8 cellular contexts compared by ENCODE assay signal in genomic region chr2:95165371-95166064, GRCh38. TPM values are rescaled to one million over a fixed set of nuclear protein-coding genes. Genes with fewer than 3 reads are reported as not detected.
DNase-seq lines count a peak whose midpoint lies in the region; ATAC-seq, FAIRE-seq and TF ChIP-seq lines count a peak whose summit lies in the region.

ZNF2 (plus strand) TSS chr2:95165809; CDS start chr2:95176227, 10,418 bp downstream.

- H2AFZ ChIP-seq in H1 (ENCODE audit: low read length), result peak within 1 kb of the TSS; percentile 100

- H3K9ac ChIP-seq in H1 (replicated peaks in 1 of 4; ENCODE audit: extremely low read depth in 1 of 4, low read depth in 3 of 4, low read length in 3 of 4), result peak within 1 kb of the TSS; percentile 73 to 97 (median 92)

- TF ChIP-seq RAD21 in H1 (IDR thresholded peaks at IDR 0.05 in 1 of 2, conservative IDR thresholded peaks at IDR 0.05 in 1 of 2; ENCODE audit: low read depth in 2 of 2, low read length in 2 of 2), result no peak

- H4K20me1 ChIP-seq in H1 (replicated peaks in 1 of 2; ENCODE audit: control insufficient read depth in 1 of 2, insufficient read depth in 2 of 2, low read length in 2 of 2), result no peaks in the 10 kb centered on the region

- 0 out of 2 replicates have a peak within 1 kb of the TSS, but pooled peaks have one; percentile 98 for H2BK15ac ChIP-seq in H1 (ENCODE audit: low read length)

- H3K36me3 Mint-ChIP-seq in activated CD8-positive, alpha-beta memory T cell treated with anti-CD3 and anti-CD28 coated beads, Interleukin-2, amount 10 ng/mL, durations not matched to agents 7 days and 5 days, result peaks cover 14% of the 10 kb centered on the region
- H3K36me3 Mint-ChIP-seq in memory B cell, result peaks cover 6% of the 10 kb centered on the region

- TF ChIP-seq POLR2A in H1 (IDR thresholded peaks at IDR 0.05; ENCODE audit: control extremely low read depth in 1 of 2, low read depth in 2 of 2, low read length in 2 of 2), result peak; percentile 81 to 94

- H3K56ac ChIP-seq in H1 (replicated peaks; ENCODE audit: insufficient read length, low read depth, low read length), result peak within 1 kb of the TSS; percentile 88

- TF ChIP-seq CTCF in H1 (IDR thresholded peaks at IDR 0.05; ENCODE audit: control extremely low read depth in 1 of 3, insufficient read depth in 1 of 3, low read depth in 1 of 3, low read length in 3 of 3), result no peak

- peak within 1 kb of the TSS; percentile 87 to 100 (median 98) for H3K4me3 ChIP-seq in H1 (ENCODE audit: extremely low read depth in 1 of 4, insufficient read depth in 2 of 4, low read depth in 3 of 4, low read length in 4 of 4)

- peak within 1 kb of the TSS; percentile 95 for H3K18ac ChIP-seq in H1 (ENCODE audit: extremely low read depth, low read length)

- CTCF ChIA-PET in activated CD8-positive, alpha-beta memory T cell treated with anti-CD3 and anti-CD28 coated beads, Interleukin-2, amount 10 ng/mL, durations not matched to agents 7 days and 5 days (lab: Charles Lee), result interaction anchor here (0.6 to 2.8 kb wide), 6 partner anchors 20 to 247 kb away, joined by 3 to 16 read pairs (median 4); partner anchors contain the start of gene MRPS5
- CTCF ChIA-PET in H1 (lab: Charles Lee; ENCODE audit: partially characterized antibody), result interaction anchor here (0.6 to 1.0 kb wide), 3 partner anchors 42 to 89 kb away, joined by 3 read pairs; no protein-coding TSS in a partner anchor

- ATAC-seq in GM21381 (IDR thresholded peaks at IDR 0.05; ENCODE audit: unreplicated experiment), result peak; percentile 94
- ATAC-seq in activated CD8-positive, alpha-beta memory T cell treated with anti-CD3 and anti-CD28 coated beads, Interleukin-2, amount 10 ng/mL, durations not matched to agents 7 days and 5 days, result peak; percentile 97
- ATAC-seq in memory B cell (ENCODE audit: low read depth), result peak; percentile 95

- H3K9me3 Mint-ChIP-seq in activated CD8-positive, alpha-beta memory T cell treated with anti-CD3 and anti-CD28 coated beads, Interleukin-2, amount 10 ng/mL, durations not matched to agents 7 days and 5 days (ENCODE audit: low read depth), result no peaks in the 10 kb centered on the region
- peaks cover 7% of the 10 kb centered on the region for H3K9me3 Mint-ChIP-seq in memory B cell

- H3K9me3 ChIP-seq in H1 (ENCODE audit: insufficient read depth in 2 of 2, low read depth in 1 of 2, low read length in 1 of 2), result no peaks in the 10 kb centered on the region; a peak in 1 of 4 replicates

- no peak within 1 kb of the TSS for H3K14ac ChIP-seq in H1 (ENCODE audit: insufficient read length)

- peak within 1 kb of the TSS; percentile 98 for H4K5ac ChIP-seq in H1 (ENCODE audit: insufficient read length, low read depth, low read length)

- peaks cover 11% of the 10 kb centered on the region for H3K23me2 ChIP-seq in H1 (ENCODE audit: low read depth, low read length)

- FAIRE-seq in HTR-8/SVneo (lab: Jason Lieb, UNC) (peak; percentile 89), H1 (lab: Jason Lieb, UNC) (no peak)

- peak; percentile 95 for DNase-seq in Caki2 (ENCODE audit: low read depth)
- DNase-seq in HTR-8/SVneo (ENCODE audit: insufficient read length, low spot score), result peak; percentile 100
- DNase-seq in NOMO-1 treated with DMSO at 0.1 percent for 48 hours (lab: John Stamatoyannopoulos, UW; ENCODE audit: unreplicated experiment), result peak; percentile 94
- peak; percentile 98 for DNase-seq in activated CD8-positive, alpha-beta memory T cell treated with anti-CD3 and anti-CD28 coated beads, Interleukin-2, amount 10 ng/mL, durations not matched to agents 7 days and 5 days
- DNase-seq in H1 (ENCODE audit: low read depth in 1 of 2, low spot score in 2 of 2), result peak; percentile 93 to 95
- DNase-seq in memory B cell (ENCODE audit: low spot score in 2 of 2), result peak; percentile 89 to 91
- peak; percentile 97 for DNase-seq in stimulated activated CD8-positive, alpha-beta memory T cell treated with anti-CD3 and anti-CD28 coated beads, Interleukin-12 subunit alpha, Interleukin-12 subunit beta, amount 100 ng/mL, for 1 hour (ENCODE audit: low read depth)

- no peak within 1 kb of the TSS for H2AK5ac ChIP-seq in H1 (ENCODE audit: low read depth, low read length)

- peaks cover 0 to 2% (median 0%) of the 10 kb centered on the region in 4 experiments; a peak in 2 of 7 replicates for H3K4me1 ChIP-seq in H1 (replicated peaks in 1 of 4; ENCODE audit: control insufficient read depth in 3 of 4, insufficient read depth in 4 of 4, low read length in 3 of 4)

- H2BK12ac ChIP-seq in H1 (ENCODE audit: low read depth, low read length), result peak within 1 kb of the TSS; percentile 76

- TF ChIP-seq EP300 in H1 (IDR thresholded peaks at IDR 0.05; ENCODE audit: borderline replicate concordance in 1 of 2, low read depth in 2 of 2, low read length in 2 of 2), result no peak

- H3K27me3 Mint-ChIP-seq in activated CD8-positive, alpha-beta memory T cell treated with anti-CD3 and anti-CD28 coated beads, Interleukin-2, amount 10 ng/mL, durations not matched to agents 7 days and 5 days, result no peaks in the 10 kb centered on the region
- H3K27me3 Mint-ChIP-seq in memory B cell, result no peaks in the 10 kb centered on the region

- POLR2A ChIA-PET in H1 (lab: Charles Lee; ENCODE audit: partially characterized antibody), result interaction anchor here (0.6 to 1.3 kb wide), 4 partner anchors 41 to 76 kb away, joined by 3 to 10 read pairs (median 4); partner anchors contain the start of gene MRPS5

- peak within 1 kb of the TSS; percentile 96 for H3K27ac Mint-ChIP-seq in activated CD8-positive, alpha-beta memory T cell treated with anti-CD3 and anti-CD28 coated beads, Interleukin-2, amount 10 ng/mL, durations not matched to agents 7 days and 5 days
- peak within 1 kb of the TSS; percentile 99 for H3K27ac Mint-ChIP-seq in memory B cell

- H3K23ac ChIP-seq in H1 (ENCODE audit: insufficient read length), result no peak within 1 kb of the TSS

- peak within 1 kb of the TSS; percentile 97 for H3K27ac ChIP-seq in H1 (ENCODE audit: low read depth, low read length)

- 2% methylated on average over 54 of the region's 56 CpGs; no CpG with 5 or more reads in 1 of the 2 experiments for WGBS in H1 (ENCODE audit: extremely low coverage in 1 of 2, insufficient coverage in 1 of 2, insufficient read length in 1 of 2, insufficient replicate concordance in 2 of 2, low coverage in 1 of 2, low lambda C conversion rate in 2 of 2, missing lambda C conversion rate in 1 of 2), 2 experiments

- in situ Hi-C loops in Caki2 (cut with HindIII; ENCODE audit: low pct_unique_long_range_greater_than_20kb, low sequenced_read_pairs), result no loop called here

- peak within 1 kb of the TSS; percentile 81 for H2BK5ac ChIP-seq in H1 (ENCODE audit: low read depth, low read length)

- peak within 1 kb of the TSS; percentile 92 for H4K91ac ChIP-seq in H1 (replicated peaks; ENCODE audit: insufficient read length, low read length)

- peaks cover 27% of the 10 kb centered on the region for H3K4me1 Mint-ChIP-seq in activated CD8-positive, alpha-beta memory T cell treated with anti-CD3 and anti-CD28 coated beads, Interleukin-2, amount 10 ng/mL, durations not matched to agents 7 days and 5 days
- H3K4me1 Mint-ChIP-seq in memory B cell, result peaks cover 22% of the 10 kb centered on the region

- H3K4ac ChIP-seq in H1 (replicated peaks; ENCODE audit: insufficient read length, low read depth, low read length), result peak within 1 kb of the TSS; percentile 28

- H2BK20ac ChIP-seq in H1 (ENCODE audit: low read length), result no peak within 1 kb of the TSS

- no peaks in the 10 kb centered on the region for H3K79me1 ChIP-seq in H1 (ENCODE audit: low read depth, low read length)

- peaks cover 0 to 3% of the 10 kb centered on the region in 2 experiments; a peak in 1 of 4 replicates for H3K79me2 ChIP-seq in H1 (ENCODE audit: control insufficient read depth in 1 of 2, insufficient read depth in 2 of 2, low read length in 2 of 2)

- no peaks in the 10 kb centered on the region; a peak in 1 of 7 replicates for H3K27me3 ChIP-seq in H1 (replicated peaks in 1 of 4; ENCODE audit: control insufficient read depth in 3 of 4, extremely low read depth in 1 of 4, insufficient read depth in 3 of 4, low read length in 3 of 4)

- H3K4me3 Mint-ChIP-seq in activated CD8-positive, alpha-beta memory T cell treated with anti-CD3 and anti-CD28 coated beads, Interleukin-2, amount 10 ng/mL, durations not matched to agents 7 days and 5 days, result peak within 1 kb of the TSS; percentile 98
- peak within 1 kb of the TSS; percentile 100 for H3K4me3 Mint-ChIP-seq in memory B cell

- peak within 1 kb of the TSS; percentile 89 to 93 for H3K4me2 ChIP-seq in H1 (ENCODE audit: insufficient read depth in 1 of 2, low read depth in 2 of 2, low read length in 2 of 2)

- no peak within 1 kb of the TSS for H2BK120ac ChIP-seq in H1 (replicated peaks; ENCODE audit: low read depth, low read length)

- H3K36me3 ChIP-seq in H1 (ENCODE audit: control insufficient read depth in 2 of 4, insufficient read depth in 4 of 4, low read length in 3 of 4), result no peaks in the 10 kb centered on the region

- peak within 1 kb of the TSS; percentile 99 for H4K8ac ChIP-seq in H1 (ENCODE audit: extremely low read depth, insufficient read depth, low read length)

TF ChIP-seq in H1, 55 proteins besides CTCF, POLR2A, EP300 and RAD21 (continues in another document):
- TF ChIP-seq BRCA1 (IDR thresholded peaks at IDR 0.05; ENCODE audit: low read depth, low read length) (no peak), BACH1 (IDR thresholded peaks at IDR 0.05; ENCODE audit: low read length) (no peak), RNF2 (IDR thresholded peaks at IDR 0.05; ENCODE audit: borderline replicate concordance, low read depth, low read length, missing control alignments, poor library complexity, severe bottlenecking) (no peak), TEAD4 (IDR thresholded peaks at IDR 0.05; ENCODE audit: low read depth, low read length) (no peak), RFX5 (IDR thresholded peaks at IDR 0.05; ENCODE audit: borderline replicate concordance, low read depth, low read length) (no peak), SP2 (IDR thresholded peaks at IDR 0.05; ENCODE audit: low read length) (no peak), RBBP5 (IDR thresholded peaks at IDR 0.05; ENCODE audit: borderline replicate concordance, low read depth, low read length) (peak; percentile 86; the same call in 1 of the 2 replicates)

RNA-seq across cellular contexts. Expression of gene ZNF2, which starts in this region (rescaled TPM):
- total RNA-seq in Caki2 (2014; rRNA removed; shearing (Covaris generic); ENCODE audit: low replicate concordance), result 3.3 and 4.4 TPM in 2 replicates
- 1 to 10 TPM; 5.0 to 5.2 TPM for total RNA-seq in activated CD8-positive, alpha-beta memory T cell treated with anti-CD3 and anti-CD28 coated beads, Interleukin-2, amount 10 ng/mL, durations not matched to agents 7 days and 5 days
- 2.9 and 3.0 TPM in 2 replicates for total RNA-seq in H1 (2021; fragmentation: NEBNext Ultra II Directional; extraction: Animal tissue kit (Norgen Biotek cat#: 25700))
- 0.93 and 1.3 TPM in 2 replicates for polyA plus RNA-seq in H1 (2011; rRNA removed)
- polyA plus RNA-seq in H1 (2011; cell fraction: cytosol; rRNA removed), result 1.1 TPM
- polyA plus RNA-seq in H1 (2011; cell fraction: nucleus; rRNA removed), result 1.4 TPM
- 1.1 to 1.5 TPM (median 1.4 TPM) in 4 replicates for polyA plus RNA-seq in H1 (2012, experiment 1 of 2)
- polyA plus RNA-seq in H1 (2012, experiment 2 of 2), result 0.33 TPM
- 1.4 TPM for polyA plus RNA-seq in H1 (2013, experiment 1 of 2)
- 1.5 TPM for polyA plus RNA-seq in H1 (2013, experiment 2 of 2)
- polyA minus RNA-seq in H1 (2011; rRNA and poly(A)+ RNA removed), result 3.1 and 3.6 TPM in 2 replicates
- 2.1 TPM for polyA minus RNA-seq in H1 (2011; cell fraction: cytosol; rRNA and poly(A)+ RNA removed)
- polyA minus RNA-seq in H1 (2011; cell fraction: nucleus; rRNA and poly(A)+ RNA removed), result 1.9 TPM

Comparison
In these comparisons a context has a peak if more than half of its experiments do, and no peak if none do; other contexts are left out.
1. Peak in every context shown above with its lines: DNase-seq, ATAC-seq, H3K4me3 ChIP-seq and H3K27ac ChIP-seq.